In genomic region chr15:80778621-80778963, GRCh38 we compare ENCODE assay signal across 10 cellular contexts. TPM values are rescaled to one million over a fixed set of nuclear protein-coding genes. Genes with fewer than 3 reads are reported as not detected.
DNase-seq lines count a peak whose midpoint lies in the region; ATAC-seq, FAIRE-seq and TF ChIP-seq lines count a peak whose summit lies in the region.
"Had no signal": no experiment of that assay in that cellular context is flagged by ENCODE, and none has a peak within 500 bp of the region (broad histone marks: within the 10 kb centered on the region; RNA-seq: fewer than 3 reads in every experiment).

No MANE protein-coding gene starts in this region.

- H3K9ac ChIP-seq in mesenchymal stem cell (ENCODE audit: low read length) = peak overlapping the region; percentile 46

- no peak overlapping the region for H2BK15ac ChIP-seq in mesenchymal stem cell (ENCODE audit: low read depth, poor library complexity, severe bottlenecking)

- H3K23ac ChIP-seq in mesenchymal stem cell (ENCODE audit: low read length in 2 of 2) = peak overlapping the region in 1 of 2 experiments; percentile 34

- no peak overlapping the region for H4K8ac ChIP-seq in mesenchymal stem cell (ENCODE audit: low read length)

- H3K14ac ChIP-seq in mesenchymal stem cell (ENCODE audit: low read length in 2 of 2) = no peak overlapping the region

- no peak overlapping the region for H2AK5ac ChIP-seq in mesenchymal stem cell (ENCODE audit: low read length, severe bottlenecking)

- ATAC-seq in GM21515 (IDR thresholded peaks at IDR 0.05; ENCODE audit: unreplicated experiment) = no peak
- ATAC-seq in HG02870 (IDR thresholded peaks at IDR 0.05; ENCODE audit: unreplicated experiment) = no peak

- H3K4me1 ChIP-seq in mesenchymal stem cell (ENCODE audit: control insufficient read depth, insufficient read depth, low read depth, low read length) = peaks cover 19% of the 10 kb centered on the region
- peaks cover 0 to 34% (median 23%) of the 10 kb centered on the region in 4 donors for H3K4me1 ChIP-seq in tibial artery

- intact Hi-C loops in tibial artery (cut with DNase I; ENCODE audit: low total_unique reads) = loop anchor here (5.0 kb wide), 3 partner anchors 81 to 211 kb away; partner anchors contain the start of gene ABHD17C

- H3K36me3 ChIP-seq in bronchial epithelial cell (ENCODE audit: control insufficient read depth, insufficient read depth, low read length) (no peaks in the 10 kb centered on the region), mesenchymal stem cell (ENCODE audit: control insufficient read depth in 1 of 2, insufficient read depth in 2 of 2, low read depth in 1 of 2, low read length in 2 of 2) (peaks cover 0 to 32% of the 10 kb centered on the region in 2 experiments), tibial artery (no peaks in the 10 kb centered on the region)

- no peaks in the 10 kb centered on the region for H3K79me1 ChIP-seq in mesenchymal stem cell (replicated peaks; ENCODE audit: low read length, poor library complexity, severe bottlenecking)

- peak overlapping the region; percentile 100 for H3K4me2 ChIP-seq in mesenchymal stem cell (ENCODE audit: low read length, poor library complexity, severe bottlenecking)

- no peak overlapping the region for H2AFZ ChIP-seq in mesenchymal stem cell (ENCODE audit: low read depth, low read length)

- H3K4ac ChIP-seq in mesenchymal stem cell (ENCODE audit: low read depth in 1 of 2, low read length in 2 of 2) = no peak overlapping the region

- H3K27me3 ChIP-seq in bronchial epithelial cell (ENCODE audit: control insufficient read depth, insufficient read depth, low read length) (no peaks in the 10 kb centered on the region), mesenchymal stem cell (ENCODE audit: control insufficient read depth in 1 of 2, insufficient read depth in 1 of 2, low read length in 2 of 2) (peaks cover 0 to 33% of the 10 kb centered on the region in 2 experiments), tibial artery (peaks cover 0 to 43% of the 10 kb centered on the region in 2 donors)

- H3K27ac ChIP-seq in mesenchymal stem cell (ENCODE audit: low read length, poor library complexity, severe bottlenecking) = no peak overlapping the region
- H3K27ac ChIP-seq in tibial artery = no peak overlapping the region

- H2BK12ac ChIP-seq in mesenchymal stem cell (ENCODE audit: low read length in 2 of 2) = peak overlapping the region in 1 of 2 experiments; percentile 11

- TF ChIP-seq CTCF in bronchial epithelial cell (IDR thresholded peaks at IDR 0.05; ENCODE audit: insufficient read depth, low read length, severe bottlenecking) (no peak), tibial artery (IDR thresholded peaks at IDR 0.05) (no peak)

- no peak overlapping the region for H4K91ac ChIP-seq in mesenchymal stem cell (ENCODE audit: low read length)

- H2BK120ac ChIP-seq in mesenchymal stem cell (ENCODE audit: low read depth, low read length) = no peak overlapping the region

- H3K4me3 ChIP-seq in bronchial epithelial cell (ENCODE audit: low read depth, low read length) (peak overlapping the region; percentile 14), mesenchymal stem cell (ENCODE audit: insufficient read depth in 1 of 2, low read depth in 1 of 2, low read length in 2 of 2) (peak overlapping the region; percentile 56 to 94), tibial artery (peak overlapping the region; percentile 48 to 67)

- H3K9me3 ChIP-seq in mesenchymal stem cell (ENCODE audit: control insufficient read depth, low read length) (no peaks in the 10 kb centered on the region), tibial artery (no peaks in the 10 kb centered on the region)

- FAIRE-seq in bronchial epithelial cell (lab: Jason Lieb, UNC) = no peak
- FAIRE-seq: GM18507 had no signal

- peak; percentile 44 for DNase-seq in NCI-H2171 treated with DMSO at 0.1 percent for 48 hours (lab: John Stamatoyannopoulos, UW)
- DNase-seq in NCI-H2171 (lab: John Stamatoyannopoulos, UW) = no peak
- DNase-seq in bronchial epithelial cell (ENCODE audit: low read depth) = no peak
- no peak for DNase-seq in mesenchymal stem cell
- no peak for DNase-seq in tibial artery
- DNase-seq in putamen (ENCODE audit: low spot score) = no peak
- DNase-seq: stimulated activated naive CD4-positive, alpha-beta T cell had no signal

- 24% methylated on average over 7 of the region's 7 CpGs for WGBS in mesenchymal stem cell

- H3K18ac ChIP-seq in mesenchymal stem cell (ENCODE audit: low read depth in 1 of 2, low read length in 2 of 2) = no peak overlapping the region

- no peak overlapping the region for H2BK5ac ChIP-seq in mesenchymal stem cell (ENCODE audit: low read depth, low read length, poor library complexity, severe bottlenecking)

RNA-seq across cellular contexts. Expression of gene CEMIP, which starts 0.6 kb away (rescaled TPM):
- total RNA-seq in bronchial epithelial cell = 2.9 and 5.3 TPM in 2 replicates
- 4.8 TPM for polyA plus RNA-seq in mesenchymal stem cell (2013, experiment 1 of 2)
- 4.8 TPM for polyA plus RNA-seq in mesenchymal stem cell (2013, experiment 2 of 2)

Comparison
In these comparisons a context has a peak if more than half of its experiments do, and no peak if none do; other contexts are left out.
1. H3K4me3 ChIP-seq: peak in every context shown above with its lines; median percentile 75 in mesenchymal stem cell; 58 in tibial artery; 14 in bronchial epithelial cell.